1 cellular context compared by ENCODE assay signal in the genomic region with DNA sequence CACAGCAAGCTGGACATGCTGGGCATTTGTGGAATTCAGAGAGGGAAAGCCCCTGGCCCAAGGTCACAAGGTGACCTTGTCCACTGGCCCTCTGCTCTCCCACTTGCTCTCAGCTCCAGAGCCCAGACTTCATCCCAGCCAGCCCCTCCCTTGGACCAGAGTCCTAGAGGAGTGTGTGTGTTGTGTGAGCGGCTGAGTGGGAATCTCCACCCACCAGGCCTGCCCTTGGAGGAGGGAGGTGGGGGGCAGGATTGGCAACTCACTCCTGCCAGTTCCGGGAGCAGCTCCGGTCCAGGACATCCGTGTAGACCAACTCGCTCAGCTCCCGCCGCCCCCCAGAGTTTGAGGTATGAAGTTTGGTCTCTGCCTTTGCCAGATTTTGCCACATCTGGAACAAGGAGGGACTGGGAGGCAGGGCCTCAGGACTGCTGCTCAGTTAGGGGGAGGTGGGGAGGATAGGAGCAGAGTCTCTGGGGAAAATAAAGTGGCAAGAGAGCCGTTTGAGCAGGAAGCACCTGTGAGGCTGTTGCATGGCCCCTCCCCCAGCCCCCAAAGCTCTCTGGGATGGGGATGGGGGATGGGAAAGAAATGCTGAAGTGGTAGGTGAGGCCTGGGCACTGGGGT.
TF ChIP-seq lines count a peak whose summit lies in the region.

No MANE protein-coding gene starts in this region.

TF ChIP-seq in HepG2, 621 proteins besides CTCF, POLR2A, EP300 and RAD21 (continued from another document):
- TF ChIP-seq ZNF235 (CRISPR knock-in tag; IDR thresholded peaks at IDR 0.05; ENCODE audit: borderline replicate concordance) (no peak), KMT2A (CRISPR knock-in tag; IDR thresholded peaks at IDR 0.05) (0 out of 2 replicates have a peak, but pooled peaks have one; percentile 32), ZNF605 (CRISPR knock-in tag; IDR thresholded peaks at IDR 0.05) (no peak), MYC (CRISPR knock-in tag; IDR thresholded peaks at IDR 0.05; ENCODE audit: borderline replicate concordance) (0 out of 2 replicates have a peak, but pooled peaks have one; percentile 26), BCL6 (CRISPR knock-in tag; IDR thresholded peaks at IDR 0.05) (peak; percentile 58; the same call in 1 of the 2 replicates), TBX2 (CRISPR knock-in tag; IDR thresholded peaks at IDR 0.05; ENCODE audit: borderline replicate concordance) (peak; percentile 51; the same call in 1 of the 2 replicates), MED8 (CRISPR knock-in tag; IDR thresholded peaks at IDR 0.05; ENCODE audit: insufficient replicate concordance) (no peak), ZHX1 (CRISPR knock-in tag; IDR thresholded peaks at IDR 0.05; ENCODE audit: low read depth) (peak; percentile 40; the same call in 1 of the 2 replicates), ZSCAN29 (CRISPR knock-in tag; conservative IDR thresholded peaks at IDR 0.05) (peak; percentile 95), GABPB1 (CRISPR knock-in tag; IDR thresholded peaks at IDR 0.05) (peak; percentile 42), RXRA (CRISPR knock-in tag; IDR thresholded peaks at IDR 0.05) (0 out of 2 replicates have a peak, but pooled peaks have one; percentile 14), TBX3 (IDR thresholded peaks at IDR 0.05; ENCODE audit: borderline replicate concordance) (no peak), ZNF230 (CRISPR knock-in tag; IDR thresholded peaks at IDR 0.05) (no peak), UBTF (CRISPR knock-in tag; IDR thresholded peaks at IDR 0.05) (peak; percentile 38; the same call in 1 of the 2 replicates), ZNF225 (CRISPR knock-in tag; IDR thresholded peaks at IDR 0.05) (0 out of 2 replicates have a peak, but pooled peaks have one; percentile 29), KLF6 (CRISPR knock-in tag; IDR thresholded peaks at IDR 0.05) (no peak), MTERF4 (CRISPR knock-in tag; IDR thresholded peaks at IDR 0.05) (no peak), NCOA1 (CRISPR knock-in tag; IDR thresholded peaks at IDR 0.05) (0 out of 2 replicates have a peak, but pooled peaks have one; percentile 50)
- TF ChIP-seq, protein P1, sequence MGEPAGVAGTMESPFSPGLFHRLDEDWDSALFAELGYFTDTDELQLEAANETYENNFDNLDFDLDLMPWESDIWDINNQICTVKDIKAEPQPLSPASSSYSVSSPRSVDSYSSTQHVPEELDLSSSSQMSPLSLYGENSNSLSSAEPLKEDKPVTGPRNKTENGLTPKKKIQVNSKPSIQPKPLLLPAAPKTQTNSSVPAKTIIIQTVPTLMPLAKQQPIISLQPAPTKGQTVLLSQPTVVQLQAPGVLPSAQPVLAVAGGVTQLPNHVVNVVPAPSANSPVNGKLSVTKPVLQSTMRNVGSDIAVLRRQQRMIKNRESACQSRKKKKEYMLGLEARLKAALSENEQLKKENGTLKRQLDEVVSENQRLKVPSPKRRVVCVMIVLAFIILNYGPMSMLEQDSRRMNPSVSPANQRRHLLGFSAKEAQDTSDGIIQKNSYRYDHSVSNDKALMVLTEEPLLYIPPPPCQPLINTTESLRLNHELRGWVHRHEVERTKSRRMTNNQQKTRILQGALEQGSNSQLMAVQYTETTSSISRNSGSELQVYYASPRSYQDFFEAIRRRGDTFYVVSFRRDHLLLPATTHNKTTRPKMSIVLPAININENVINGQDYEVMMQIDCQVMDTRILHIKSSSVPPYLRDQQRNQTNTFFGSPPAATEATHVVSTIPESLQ (CRISPR knock-in tag; conservative IDR thresholded peaks at IDR 0.05): no peak
- TF ChIP-seq, protein P2, sequence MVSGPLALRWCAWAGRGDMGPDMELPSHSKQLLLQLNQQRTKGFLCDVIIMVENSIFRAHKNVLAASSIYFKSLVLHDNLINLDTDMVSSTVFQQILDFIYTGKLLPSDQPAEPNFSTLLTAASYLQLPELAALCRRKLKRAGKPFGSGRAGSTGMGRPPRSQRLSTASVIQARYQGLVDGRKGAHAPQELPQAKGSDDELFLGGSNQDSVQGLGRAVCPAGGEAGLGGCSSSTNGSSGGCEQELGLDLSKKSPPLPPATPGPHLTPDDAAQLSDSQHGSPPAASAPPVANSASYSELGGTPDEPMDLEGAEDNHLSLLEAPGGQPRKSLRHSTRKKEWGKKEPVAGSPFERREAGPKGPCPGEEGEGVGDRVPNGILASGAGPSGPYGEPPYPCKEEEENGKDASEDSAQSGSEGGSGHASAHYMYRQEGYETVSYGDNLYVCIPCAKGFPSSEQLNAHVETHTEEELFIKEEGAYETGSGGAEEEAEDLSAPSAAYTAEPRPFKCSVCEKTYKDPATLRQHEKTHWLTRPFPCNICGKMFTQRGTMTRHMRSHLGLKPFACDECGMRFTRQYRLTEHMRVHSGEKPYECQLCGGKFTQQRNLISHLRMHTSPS (CRISPR knock-in tag; IDR thresholded peaks at IDR 0.05; ENCODE audit: low read depth): peak; percentile 90; the same call in 1 of the 2 replicates
- TF ChIP-seq, protein P3, sequence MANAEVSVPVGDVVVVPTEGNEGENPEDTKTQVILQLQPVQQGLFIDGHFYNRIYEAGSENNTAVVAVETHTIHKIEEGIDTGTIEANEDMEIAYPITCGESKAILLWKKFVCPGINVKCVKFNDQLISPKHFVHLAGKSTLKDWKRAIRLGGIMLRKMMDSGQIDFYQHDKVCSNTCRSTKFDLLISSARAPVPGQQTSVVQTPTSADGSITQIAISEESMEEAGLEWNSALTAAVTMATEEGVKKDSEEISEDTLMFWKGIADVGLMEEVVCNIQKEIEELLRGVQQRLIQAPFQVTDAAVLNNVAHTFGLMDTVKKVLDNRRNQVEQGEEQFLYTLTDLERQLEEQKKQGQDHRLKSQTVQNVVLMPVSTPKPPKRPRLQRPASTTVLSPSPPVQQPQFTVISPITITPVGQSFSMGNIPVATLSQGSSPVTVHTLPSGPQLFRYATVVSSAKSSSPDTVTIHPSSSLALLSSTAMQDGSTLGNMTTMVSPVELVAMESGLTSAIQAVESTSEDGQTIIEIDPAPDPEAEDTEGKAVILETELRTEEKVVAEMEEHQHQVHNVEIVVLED (CRISPR knock-in tag; IDR thresholded peaks at IDR 0.05; ENCODE audit: borderline replicate concordance): peak; percentile 32; the same call in 1 of the 2 replicates
- TF ChIP-seq, protein P4, sequence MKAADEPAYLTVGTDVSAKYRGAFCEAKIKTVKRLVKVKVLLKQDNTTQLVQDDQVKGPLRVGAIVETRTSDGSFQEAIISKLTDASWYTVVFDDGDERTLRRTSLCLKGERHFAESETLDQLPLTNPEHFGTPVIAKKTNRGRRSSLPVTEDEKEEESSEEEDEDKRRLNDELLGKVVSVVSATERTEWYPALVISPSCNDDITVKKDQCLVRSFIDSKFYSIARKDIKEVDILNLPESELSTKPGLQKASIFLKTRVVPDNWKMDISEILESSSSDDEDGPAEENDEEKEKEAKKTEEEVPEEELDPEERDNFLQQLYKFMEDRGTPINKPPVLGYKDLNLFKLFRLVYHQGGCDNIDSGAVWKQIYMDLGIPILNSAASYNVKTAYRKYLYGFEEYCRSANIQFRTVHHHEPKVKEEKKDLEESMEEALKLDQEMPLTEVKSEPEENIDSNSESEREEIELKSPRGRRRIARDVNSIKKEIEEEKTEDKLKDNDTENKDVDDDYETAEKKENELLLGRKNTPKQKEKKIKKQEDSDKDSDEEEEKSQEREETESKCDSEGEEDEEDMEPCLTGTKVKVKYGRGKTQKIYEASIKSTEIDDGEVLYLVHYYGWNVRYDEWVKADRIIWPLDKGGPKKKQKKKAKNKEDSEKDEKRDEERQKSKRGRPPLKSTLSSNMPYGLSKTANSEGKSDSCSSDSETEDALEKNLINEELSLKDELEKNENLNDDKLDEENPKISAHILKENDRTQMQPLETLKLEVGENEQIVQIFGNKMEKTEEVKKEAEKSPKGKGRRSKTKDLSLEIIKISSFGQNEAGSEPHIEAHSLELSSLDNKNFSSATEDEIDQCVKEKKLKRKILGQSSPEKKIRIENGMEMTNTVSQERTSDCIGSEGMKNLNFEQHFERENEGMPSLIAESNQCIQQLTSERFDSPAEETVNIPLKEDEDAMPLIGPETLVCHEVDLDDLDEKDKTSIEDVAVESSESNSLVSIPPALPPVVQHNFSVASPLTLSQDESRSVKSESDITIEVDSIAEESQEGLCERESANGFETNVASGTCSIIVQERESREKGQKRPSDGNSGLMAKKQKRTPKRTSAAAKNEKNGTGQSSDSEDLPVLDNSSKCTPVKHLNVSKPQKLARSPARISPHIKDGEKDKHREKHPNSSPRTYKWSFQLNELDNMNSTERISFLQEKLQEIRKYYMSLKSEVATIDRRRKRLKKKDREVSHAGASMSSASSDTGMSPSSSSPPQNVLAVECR (CRISPR knock-in tag; IDR thresholded peaks at IDR 0.05; ENCODE audit: borderline replicate concordance): peak; percentile 62; the same call in 1 of the 2 replicates
- TF ChIP-seq, protein P5, sequence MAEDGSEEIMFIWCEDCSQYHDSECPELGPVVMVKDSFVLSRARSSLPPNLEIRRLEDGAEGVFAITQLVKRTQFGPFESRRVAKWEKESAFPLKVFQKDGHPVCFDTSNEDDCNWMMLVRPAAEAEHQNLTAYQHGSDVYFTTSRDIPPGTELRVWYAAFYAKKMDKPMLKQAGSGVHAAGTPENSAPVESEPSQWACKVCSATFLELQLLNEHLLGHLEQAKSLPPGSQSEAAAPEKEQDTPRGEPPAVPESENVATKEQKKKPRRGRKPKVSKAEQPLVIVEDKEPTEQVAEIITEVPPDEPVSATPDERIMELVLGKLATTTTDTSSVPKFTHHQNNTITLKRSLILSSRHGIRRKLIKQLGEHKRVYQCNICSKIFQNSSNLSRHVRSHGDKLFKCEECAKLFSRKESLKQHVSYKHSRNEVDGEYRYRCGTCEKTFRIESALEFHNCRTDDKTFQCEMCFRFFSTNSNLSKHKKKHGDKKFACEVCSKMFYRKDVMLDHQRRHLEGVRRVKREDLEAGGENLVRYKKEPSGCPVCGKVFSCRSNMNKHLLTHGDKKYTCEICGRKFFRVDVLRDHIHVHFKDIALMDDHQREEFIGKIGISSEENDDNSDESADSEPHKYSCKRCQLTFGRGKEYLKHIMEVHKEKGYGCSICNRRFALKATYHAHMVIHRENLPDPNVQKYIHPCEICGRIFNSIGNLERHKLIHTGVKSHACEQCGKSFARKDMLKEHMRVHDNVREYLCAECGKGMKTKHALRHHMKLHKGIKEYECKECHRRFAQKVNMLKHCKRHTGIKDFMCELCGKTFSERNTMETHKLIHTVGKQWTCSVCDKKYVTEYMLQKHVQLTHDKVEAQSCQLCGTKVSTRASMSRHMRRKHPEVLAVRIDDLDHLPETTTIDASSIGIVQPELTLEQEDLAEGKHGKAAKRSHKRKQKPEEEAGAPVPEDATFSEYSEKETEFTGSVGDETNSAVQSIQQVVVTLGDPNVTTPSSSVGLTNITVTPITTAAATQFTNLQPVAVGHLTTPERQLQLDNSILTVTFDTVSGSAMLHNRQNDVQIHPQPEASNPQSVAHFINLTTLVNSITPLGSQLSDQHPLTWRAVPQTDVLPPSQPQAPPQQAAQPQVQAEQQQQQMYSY (CRISPR knock-in tag; IDR thresholded peaks at IDR 0.05): peak; percentile 81
- TF ChIP-seq, protein P6, sequence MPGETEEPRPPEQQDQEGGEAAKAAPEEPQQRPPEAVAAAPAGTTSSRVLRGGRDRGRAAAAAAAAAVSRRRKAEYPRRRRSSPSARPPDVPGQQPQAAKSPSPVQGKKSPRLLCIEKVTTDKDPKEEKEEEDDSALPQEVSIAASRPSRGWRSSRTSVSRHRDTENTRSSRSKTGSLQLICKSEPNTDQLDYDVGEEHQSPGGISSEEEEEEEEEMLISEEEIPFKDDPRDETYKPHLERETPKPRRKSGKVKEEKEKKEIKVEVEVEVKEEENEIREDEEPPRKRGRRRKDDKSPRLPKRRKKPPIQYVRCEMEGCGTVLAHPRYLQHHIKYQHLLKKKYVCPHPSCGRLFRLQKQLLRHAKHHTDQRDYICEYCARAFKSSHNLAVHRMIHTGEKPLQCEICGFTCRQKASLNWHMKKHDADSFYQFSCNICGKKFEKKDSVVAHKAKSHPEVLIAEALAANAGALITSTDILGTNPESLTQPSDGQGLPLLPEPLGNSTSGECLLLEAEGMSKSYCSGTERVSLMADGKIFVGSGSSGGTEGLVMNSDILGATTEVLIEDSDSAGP (CRISPR knock-in tag; IDR thresholded peaks at IDR 0.05; ENCODE audit: borderline replicate concordance): peak; percentile 70
- TF ChIP-seq, protein P7, sequence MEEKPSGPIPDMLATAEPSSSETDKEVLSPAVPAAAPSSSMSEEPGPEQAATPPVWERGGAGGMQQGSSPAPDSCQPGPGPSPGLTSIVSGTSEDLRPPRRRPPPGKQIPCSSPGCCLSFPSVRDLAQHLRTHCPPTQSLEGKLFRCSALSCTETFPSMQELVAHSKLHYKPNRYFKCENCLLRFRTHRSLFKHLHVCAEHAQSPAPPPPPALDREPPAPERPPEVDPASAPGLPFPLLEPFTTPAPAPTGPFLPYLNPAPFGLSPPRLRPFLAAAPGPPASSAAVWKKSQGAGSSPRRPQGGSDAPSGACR (CRISPR knock-in tag; IDR thresholded peaks at IDR 0.05): peak; percentile 64; the same call in 1 of the 2 replicates
